25 cellular contexts compared by ENCODE assay signal in genomic region chr9:69871143-69871834, GRCh38. TPM values are rescaled to one million over a fixed set of nuclear protein-coding genes. Genes with fewer than 3 reads are reported as not detected.
DNase-seq lines count a peak whose midpoint lies in the region; ATAC-seq and TF ChIP-seq lines count a peak whose summit lies in the region.
"Had no signal": no experiment of that assay in that cellular context is flagged by ENCODE, and none has a peak within 500 bp of the region (broad histone marks: within the 10 kb centered on the region; RNA-seq: fewer than 3 reads in every experiment).

No MANE protein-coding gene starts in this region.

- TF ChIP-seq POLR2A in heart left ventricle (IDR thresholded peaks at IDR 0.05) = no peak

- DNase-seq in AG08395 (ENCODE audit: low spot score) (peak; percentile 34), GM03348 (ENCODE audit: low spot score) (peak; percentile 24), NCI-H82 treated with DMSO at 0.1 percent for 48 hours (lab: John Stamatoyannopoulos, UW; ENCODE audit: unreplicated experiment) (peak; percentile 17), fibroblast of mammary gland (ENCODE audit: low read depth) (peak; percentile 11), heart left ventricle (no peak)
- no peak for DNase-seq in activated T-helper 2 cell treated with anti-CD3 and anti-CD28 coated beads, Interferon-gamma antibody, Interleukin-2, Interleukin-4, amounts not matched to agents 10 μg/mL and 5 μg/mL and 100 μg/mL, durations not matched to agents 14 hours and 24 hours and 36 hours (ENCODE audit: low spot score)
- DNase-seq: 8988T; CD8-positive, alpha-beta memory T cell; DMS79 treated with DMSO at 0.1 percent for 48 hours; GDM1; H7; NCI-H1092 treated with DMSO at 0.1 percent for 48 hours; NCI-H146; NCI-H2029 treated with DMSO at 0.1 percent for 48 hours; NCI-H2171; NCI-H446 treated with DMSO at 0.1 percent for 48 hours; OCI-M1; Right ventricle myocardium superior; T-helper 1 cell had no signal

- 80 to 87% (median 85%) methylated on average over 4 of the region's 4 CpGs for WGBS in heart left ventricle, 4 donors

- no peak overlapping the region for H3K4me3 Mint-ChIP-seq in activated T-helper 2 cell treated with anti-CD3 and anti-CD28 coated beads, Interferon-gamma antibody, Interleukin-2, Interleukin-4, amounts not matched to agents 10 μg/mL and 5 μg/mL and 100 μg/mL, durations not matched to agents 14 hours and 24 hours and 36 hours (ENCODE audit: low read depth)
- H3K4me3 Mint-ChIP-seq: CD8-positive, alpha-beta memory T cell had no signal

- no peaks in the 10 kb centered on the region for H3K4me1 Mint-ChIP-seq in activated T-helper 2 cell treated with anti-CD3 and anti-CD28 coated beads, Interferon-gamma antibody, Interleukin-2, Interleukin-4, amounts not matched to agents 10 μg/mL and 5 μg/mL and 100 μg/mL, durations not matched to agents 14 hours and 24 hours and 36 hours (ENCODE audit: low read depth)
- H3K4me1 Mint-ChIP-seq: CD8-positive, alpha-beta memory T cell had no signal

- H3K36me3 ChIP-seq in heart left ventricle = no peaks in the 10 kb centered on the region
- H3K36me3 ChIP-seq: BLaER1 treated with 17β-estradiol and CSF1 and Interleukin-3, amounts not matched to agents 10 nM and 100 nM had no signal

- H3K9me3 ChIP-seq in heart left ventricle = no peaks in the 10 kb centered on the region
- H3K9me3 ChIP-seq: BLaER1 treated with 17β-estradiol and CSF1 and Interleukin-3, amounts not matched to agents 10 nM and 100 nM had no signal

- H3K27me3 ChIP-seq in heart left ventricle = no peaks in the 10 kb centered on the region
- H3K27me3 ChIP-seq: BLaER1 treated with 17β-estradiol and CSF1 and Interleukin-3, amounts not matched to agents 10 nM and 100 nM had no signal

- no peak overlapping the region for H3K27ac ChIP-seq in heart left ventricle
- H3K27ac ChIP-seq: BLaER1 treated with 17β-estradiol and CSF1 and Interleukin-3, amounts not matched to agents 10 nM and 100 nM; SK-N-MC had no signal

- H3K4me3 ChIP-seq in fibroblast of mammary gland (ENCODE audit: control insufficient read depth, low read depth, low read length) (no peak overlapping the region), heart left ventricle (no peak overlapping the region)
- H3K4me3 ChIP-seq: BLaER1 treated with 17β-estradiol and CSF1 and Interleukin-3, amounts not matched to agents 10 nM and 100 nM; SK-N-MC had no signal

- H3K27ac Mint-ChIP-seq in activated T-helper 2 cell treated with anti-CD3 and anti-CD28 coated beads, Interferon-gamma antibody, Interleukin-2, Interleukin-4, amounts not matched to agents 10 μg/mL and 5 μg/mL and 100 μg/mL, durations not matched to agents 14 hours and 24 hours and 36 hours = no peak overlapping the region
- H3K27ac Mint-ChIP-seq: CD8-positive, alpha-beta memory T cell had no signal

- ATAC-seq in GM18519 (IDR thresholded peaks at IDR 0.05; ENCODE audit: low FRiP score, unreplicated experiment) (no peak), GM21447 (IDR thresholded peaks at IDR 0.05; ENCODE audit: unreplicated experiment) (no peak), heart left ventricle (no peak)

- intact Hi-C loops in activated T-helper 2 cell treated with anti-CD3 and anti-CD28 coated beads, Interferon-gamma antibody, Interleukin-2, Interleukin-4, amounts not matched to agents 10 μg/mL and 5 μg/mL and 100 μg/mL, durations not matched to agents 14 hours and 24 hours and 36 hours (cut with micrococcal nuclease) = no loop called here
- intact Hi-C loops in heart left ventricle (cut with DNase I) = loop anchor here in 7 of 10 donors (10.0 kb wide), 9 partner anchors 56 to 826 kb away; partner anchors contain the start of gene APBA1 (in 5 of the 7)

- H3K27me3 Mint-ChIP-seq in activated T-helper 2 cell treated with anti-CD3 and anti-CD28 coated beads, Interferon-gamma antibody, Interleukin-2, Interleukin-4, amounts not matched to agents 10 μg/mL and 5 μg/mL and 100 μg/mL, durations not matched to agents 14 hours and 24 hours and 36 hours (ENCODE audit: low read depth) = peaks cover 13% of the 10 kb centered on the region

- H3K36me3 Mint-ChIP-seq in activated T-helper 2 cell treated with anti-CD3 and anti-CD28 coated beads, Interferon-gamma antibody, Interleukin-2, Interleukin-4, amounts not matched to agents 10 μg/mL and 5 μg/mL and 100 μg/mL, durations not matched to agents 14 hours and 24 hours and 36 hours (ENCODE audit: low read depth) = no peaks in the 10 kb centered on the region
- H3K36me3 Mint-ChIP-seq: CD8-positive, alpha-beta memory T cell had no signal

- H3K9me3 Mint-ChIP-seq in activated T-helper 2 cell treated with anti-CD3 and anti-CD28 coated beads, Interferon-gamma antibody, Interleukin-2, Interleukin-4, amounts not matched to agents 10 μg/mL and 5 μg/mL and 100 μg/mL, durations not matched to agents 14 hours and 24 hours and 36 hours = no peaks in the 10 kb centered on the region
- H3K9me3 Mint-ChIP-seq: CD8-positive, alpha-beta memory T cell had no signal

- H3K4me1 ChIP-seq in heart left ventricle = peaks cover 0 to 14% (median 0%) of the 10 kb centered on the region in 12 donors
- H3K4me1 ChIP-seq: BLaER1 treated with 17β-estradiol and CSF1 and Interleukin-3, amounts not matched to agents 10 nM and 100 nM had no signal

- TF ChIP-seq CTCF in fibroblast of mammary gland (conservative IDR thresholded peaks at IDR 0.05; ENCODE audit: control insufficient read depth, insufficient read depth, low read depth, low read length) (no peak), heart left ventricle (IDR thresholded peaks at IDR 0.05) (no peak)

RNA-seq across cellular contexts. Expression of gene CFAP95, which starts 50.7 kb away (rescaled TPM):
- total RNA-seq in activated T-helper 2 cell treated with anti-CD3 and anti-CD28 coated beads, Interferon-gamma antibody, Interleukin-2, Interleukin-4, amounts not matched to agents 10 μg/mL and 5 μg/mL and 100 μg/mL, durations not matched to agents 14 hours and 24 hours and 36 hours = 0.46 and 0.78 TPM in 2 replicates
- total RNA-seq in heart left ventricle = 1 to 10 TPM in 1 of 9 donors, under 1 TPM in 3, not detected in 5; 0.45 to 1.1 (median 0.49) TPM
- polyA plus RNA-seq in heart left ventricle = not detected
- total RNA-seq: LHCN-M2, Right ventricle myocardium superior had no signal
- polyA plus RNA-seq: AG04450; CD8-positive, alpha-beta memory T cell had no signal

Comparison
In these comparisons a context has a peak if more than half of its experiments do, and no peak if none do; other contexts are left out.
1. DNase-seq: peak in AG08395 (single experiment), GM03348 (single experiment), NCI-H82 treated with DMSO at 0.1 percent for 48 hours (single experiment) and fibroblast of mammary gland (single experiment); none in activated T-helper 2 cell treated with anti-CD3 and anti-CD28 coated beads, Interferon-gamma antibody, Interleukin-2, Interleukin-4, amounts not matched to agents 10 μg/mL and 5 μg/mL and 100 μg/mL, durations not matched to agents 14 hours and 24 hours and 36 hours (single experiment) and heart left ventricle (0 of 5).